29 cellular contexts compared by ENCODE assay signal in the genomic region with DNA sequence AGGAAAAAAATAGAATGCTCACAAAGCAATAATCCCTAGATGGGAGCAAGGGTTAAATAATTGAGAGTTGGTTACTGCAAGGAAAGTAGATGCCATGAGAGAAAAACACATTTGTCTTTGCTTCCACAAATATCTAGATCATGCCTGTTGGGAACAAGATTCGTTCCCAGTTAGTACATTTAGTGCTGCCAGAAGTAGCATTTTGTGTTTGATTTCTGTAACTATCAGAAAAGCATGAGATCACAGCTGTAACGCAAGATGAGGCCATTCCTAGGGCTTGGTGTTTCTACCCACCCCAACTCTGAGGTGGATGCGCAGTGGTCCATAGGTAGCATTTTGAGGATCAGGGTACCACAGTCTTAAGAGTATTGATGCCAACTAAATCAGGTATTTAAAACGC.
"Had no signal": no experiment of that assay in that cellular context is flagged by ENCODE, and none has a peak within 500 bp of the region (broad histone marks: within the 10 kb centered on the region; RNA-seq: fewer than 3 reads in every experiment).

No MANE protein-coding gene starts in this region.

- H3K27ac ChIP-seq: body of pancreas, esophagus muscularis mucosa, foreskin keratinocyte, gastrocnemius medialis, VCaP had no signal

- H3K36me3 ChIP-seq: esophagus muscularis mucosa, gastrocnemius medialis had no signal

- H3K4me3 ChIP-seq: body of pancreas, esophagus muscularis mucosa, gastrocnemius medialis had no signal

- H3K4me1 ChIP-seq: body of pancreas, esophagus muscularis mucosa, foreskin keratinocyte, gastrocnemius medialis had no signal

- H3K9me3 ChIP-seq: body of pancreas, esophagus muscularis mucosa, gastrocnemius medialis had no signal

- DNase-seq: activated CD4-positive, alpha-beta memory T cell treated with anti-CD3 and anti-CD28 coated beads, Interleukin-2, amount 10 ng/mL, durations not matched to agents 7 days and 5 days; activated CD4-positive, alpha-beta T cell treated with anti-CD3 and anti-CD28 coated beads for 1 hour; activated CD4-positive, alpha-beta T cell treated with anti-CD3 and anti-CD28 coated beads for 4 hours; activated CD4-positive, alpha-beta T cell treated with anti-CD3 and anti-CD28 coated beads, Interleukin-2, amount 10 ng/mL, durations not matched to agents 7 days and 5 days; activated CD4-positive, alpha-beta T cell treated with anti-CD3 and anti-CD28 coated beads, Interleukin-2, amount 50 U/mL, for 4 hours; activated CD8-positive, alpha-beta memory T cell treated with anti-CD3 and anti-CD28 coated beads, Interleukin-2, amount 50 U/mL, for 48 hours; activated gamma-delta T cell; activated naive CD4-positive, alpha-beta T cell; activated naive CD4-positive, alpha-beta T cell treated with anti-CD3 and anti-CD28 coated beads, Interleukin-2, amount 10 ng/mL, durations not matched to agents 7 days and 5 days; activated naive CD8-positive, alpha-beta T cell treated with anti-CD3 and anti-CD28 coated beads, Interleukin-2, amount 10 ng/mL, durations not matched to agents 7 days and 5 days; activated T-cell treated with anti-CD3 and anti-CD28 coated beads for 4 hours; activated T-cell treated with anti-CD3 and anti-CD28 coated beads, Interleukin-2, amount 50 U/mL, for 24 hours; activated T-cell treated with anti-CD3 and anti-CD28 coated beads, Interleukin-2, amount 50 U/mL, for 72 hours; body of pancreas; caudate nucleus; cortex of kidney; dermis blood vessel endothelial cell; effector CD4-positive, alpha-beta T cell; effector memory CD8-positive, alpha-beta T cell; erythroblast; foreskin keratinocyte; gastrocnemius medialis; T-helper 2 cell had no signal

- ATAC-seq: activated naive CD4-positive, alpha-beta T cell treated with anti-CD3 and anti-CD28 coated beads, Interleukin-2, amount 50 U/mL, for 72 hours; activated T-cell treated with anti-CD3 and anti-CD28 coated beads, Interleukin-2, amount 50 U/mL, for 72 hours; body of pancreas; effector memory CD8-positive, alpha-beta T cell; foreskin keratinocyte; WTC11 had no signal

- FAIRE-seq: colon, TTC549 had no signal

- H3K27me3 ChIP-seq: body of pancreas, esophagus muscularis mucosa, foreskin keratinocyte, gastrocnemius medialis had no signal
